8 cellular contexts compared by ENCODE assay signal in the genomic region with DNA sequence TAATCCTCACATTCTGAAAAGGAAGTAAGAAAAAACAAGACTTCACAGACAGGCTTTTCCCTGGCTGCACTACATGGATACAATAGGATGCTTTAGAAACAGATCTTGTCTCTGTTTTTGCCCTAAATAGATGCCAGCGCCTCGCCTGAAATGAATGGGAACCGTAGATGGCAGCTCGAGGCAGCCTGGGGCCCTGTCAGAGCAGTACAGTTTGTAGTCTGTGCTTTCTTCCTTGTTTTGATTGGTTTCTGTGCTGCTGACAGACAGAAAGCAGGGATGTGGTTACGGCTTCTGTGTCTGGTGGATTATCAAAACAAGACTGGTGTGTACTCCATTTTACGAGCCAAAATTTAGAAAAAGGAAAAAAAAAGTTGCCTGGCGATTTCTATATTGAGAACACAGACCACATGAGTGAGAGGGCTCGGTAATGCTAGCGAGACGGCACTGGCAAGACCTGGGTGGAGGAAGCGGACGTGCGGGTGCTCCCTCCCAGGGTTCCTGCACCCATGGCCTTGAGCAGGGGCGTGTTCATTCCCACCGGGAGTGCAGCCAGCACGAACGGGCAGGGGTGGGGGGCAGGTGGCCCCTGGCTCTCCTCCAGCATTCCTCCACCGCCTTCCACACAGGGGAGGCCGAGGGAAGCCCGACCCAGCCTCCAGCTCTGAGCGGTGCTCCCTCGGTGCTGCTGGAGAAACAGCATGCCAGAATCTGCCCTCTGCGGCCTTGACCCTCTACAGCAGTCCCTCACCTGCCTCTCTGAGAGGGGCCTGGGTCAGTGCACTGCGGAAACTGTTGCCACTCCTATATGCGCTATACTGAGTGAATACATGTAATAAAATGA. TPM values are rescaled to one million over a fixed set of nuclear protein-coding genes. Genes with fewer than 3 reads are reported as not detected.
DNase-seq lines count a peak whose midpoint lies in the region; ATAC-seq and TF ChIP-seq lines count a peak whose summit lies in the region.

No MANE protein-coding gene starts in this region.

- H3K4me3 ChIP-seq in GM23338: no peak overlapping the region
- H3K4me3 ChIP-seq in MG63: peak overlapping the region; percentile 42
- peak overlapping the region; percentile 56 for H3K4me3 ChIP-seq in naive thymus-derived CD4-positive, alpha-beta T cell (ENCODE audit: low read length)
- H3K4me3 ChIP-seq in upper lobe of left lung: peak overlapping the region in 3 of 4 donors; percentile 34 to 49 (median 48)

- H3K9me3 ChIP-seq in MG63: no peaks in the 10 kb centered on the region
- no peaks in the 10 kb centered on the region for H3K9me3 ChIP-seq in naive thymus-derived CD4-positive, alpha-beta T cell (ENCODE audit: control insufficient read depth in 2 of 3, low read length in 3 of 3)
- H3K9me3 ChIP-seq in upper lobe of left lung: no peaks in the 10 kb centered on the region

- no peaks in the 10 kb centered on the region for H3F3A ChIP-seq in GM23338 (replicated peaks; ENCODE audit: low read depth)

- no peak overlapping the region for H2AFZ ChIP-seq in GM23338

- no peaks in the 10 kb centered on the region for H3K9me2 ChIP-seq in GM23338 (ENCODE audit: insufficient read depth)

- WGBS in upper lobe of left lung, 2 donors: 4 to 9% methylated on average over 14 to 25 of the region's 25 CpGs

- no peak overlapping the region for H3K27ac ChIP-seq in GM23338 (ENCODE audit: low read depth)
- peak overlapping the region; percentile 94 for H3K27ac ChIP-seq in naive thymus-derived CD4-positive, alpha-beta T cell (ENCODE audit: low read depth, low read length)
- peak overlapping the region; percentile 85 to 97 (median 89) for H3K27ac ChIP-seq in upper lobe of left lung

- H3K27me3 ChIP-seq in GM23338 (ENCODE audit: insufficient read depth) (no peaks in the 10 kb centered on the region), MG63 (no peaks in the 10 kb centered on the region), upper lobe of left lung (no peaks in the 10 kb centered on the region)
- H3K27me3 ChIP-seq in naive thymus-derived CD4-positive, alpha-beta T cell (ENCODE audit: control insufficient read depth in 2 of 2, insufficient read depth in 2 of 2, low read length in 2 of 2): no peaks in the 10 kb centered on the region

- intact Hi-C loops in naive thymus-derived CD4-positive, alpha-beta T cell (cut with micrococcal nuclease): loop anchor here (1.0 to 5.0 kb wide), 10 partner anchors 9 to 895 kb away; a partner anchor contains a TSS

- POLR2A ChIA-PET in naive thymus-derived CD4-positive, alpha-beta T cell (lab: Charles Lee): interaction anchor here (0.6 to 12.5 kb wide), 3 partner anchors 12 to 383 kb away, joined by 3 to 637 read pairs (median 3); a partner anchor contains a TSS

- H3K27me3 Mint-ChIP-seq in GM23338 (ENCODE audit: insufficient read depth, low read depth, poor library complexity): peaks cover 4% of the 10 kb centered on the region
- peaks cover 0 to 3% (median 0%) of the 10 kb centered on the region in 5 donors for H3K27me3 Mint-ChIP-seq in naive thymus-derived CD4-positive, alpha-beta T cell

- TF ChIP-seq POLR2A in upper lobe of left lung (IDR thresholded peaks at IDR 0.05): peak in 2 of 4 donors; percentile 40 to 67

- no peak overlapping the region for H3K4me2 ChIP-seq in GM23338

- no peak for TF ChIP-seq EP300 in upper lobe of left lung (IDR thresholded peaks at IDR 0.05)

- H4K20me1 ChIP-seq in GM23338 (replicated peaks; ENCODE audit: insufficient read depth): peaks cover 11% of the 10 kb centered on the region; the same call in 1 of the 2 replicates

- CTCF ChIA-PET in naive thymus-derived CD4-positive, alpha-beta T cell (lab: Charles Lee): interaction anchor here (1.1 to 5.4 kb wide), 3 partner anchors 9 to 19 kb away, joined by 3 to 62 read pairs (median 6); no protein-coding TSS in a partner anchor

- no peak overlapping the region for H3K4me3 Mint-ChIP-seq in GM23338
- peak overlapping the region; percentile 87 to 99 (median 92) for H3K4me3 Mint-ChIP-seq in naive thymus-derived CD4-positive, alpha-beta T cell

- H3K4me1 Mint-ChIP-seq in GM23338: peaks cover 16% of the 10 kb centered on the region
- H3K4me1 Mint-ChIP-seq in naive thymus-derived CD4-positive, alpha-beta T cell: peaks cover 67 to 97% (median 95%) of the 10 kb centered on the region in 7 donors

- H3K9me3 Mint-ChIP-seq in GM23338: no peaks in the 10 kb centered on the region
- H3K9me3 Mint-ChIP-seq in naive thymus-derived CD4-positive, alpha-beta T cell: peaks cover 0 to 5% (median 0%) of the 10 kb centered on the region in 11 donors

- no peaks in the 10 kb centered on the region for H3K36me3 ChIP-seq in GM23338 (ENCODE audit: insufficient read depth)
- no peaks in the 10 kb centered on the region for H3K36me3 ChIP-seq in MG63
- no peaks in the 10 kb centered on the region for H3K36me3 ChIP-seq in naive thymus-derived CD4-positive, alpha-beta T cell (ENCODE audit: control insufficient read depth in 2 of 3, insufficient read depth in 3 of 3, low read length in 3 of 3)
- no peaks in the 10 kb centered on the region for H3K36me3 ChIP-seq in upper lobe of left lung

- DNase-seq in GM03348 (ENCODE audit: low spot score): peak; percentile 79
- DNase-seq in GM23338 (ENCODE audit: low spot score): no peak
- peak; percentile 56 for DNase-seq in MG63
- peak; percentile 39 for DNase-seq in activated T-cell treated with anti-CD3 and anti-CD28 coated beads for 48 hours (ENCODE audit: low read depth)
- peak in 8 of 9 donors; percentile 53 to 90 (median 88) for DNase-seq in naive thymus-derived CD4-positive, alpha-beta T cell
- DNase-seq in upper lobe of left lung: peak; percentile 80 to 85
- DNase-seq in SKM-1 treated with dmso at 0.1 percent for 144 hours (lab: John Stamatoyannopoulos, UW; ENCODE audit: unreplicated experiment): no peak

- ATAC-seq in GM23338 (peak; percentile 41), esophagus mucosa (peak; percentile 66), upper lobe of left lung (ENCODE audit: low FRiP score in 2 of 2) (peak; percentile 79 to 86)
- ATAC-seq in naive thymus-derived CD4-positive, alpha-beta T cell: peak; percentile 79

- 0 out of 2 replicates have a peak, but pooled peaks cover 5% of the 10 kb centered on the region for H3K4me1 ChIP-seq in GM23338 (ENCODE audit: insufficient read depth)
- peaks cover 82 to 83% of the 10 kb centered on the region in 2 donors for H3K4me1 ChIP-seq in naive thymus-derived CD4-positive, alpha-beta T cell (ENCODE audit: control insufficient read depth in 2 of 2, insufficient read depth in 2 of 2, low read length in 2 of 2)
- peaks cover 46 to 73% (median 62%) of the 10 kb centered on the region in 4 donors for H3K4me1 ChIP-seq in upper lobe of left lung

- H3K27ac Mint-ChIP-seq in GM23338: no peak overlapping the region; the same call in 1 of the 2 replicates
- H3K27ac Mint-ChIP-seq in naive thymus-derived CD4-positive, alpha-beta T cell: peak overlapping the region; percentile 97 to 100 (median 99)

- H3K36me3 Mint-ChIP-seq in GM23338 (ENCODE audit: low read depth): no peaks in the 10 kb centered on the region
- peaks cover 0 to 19% (median 5%) of the 10 kb centered on the region in 5 donors for H3K36me3 Mint-ChIP-seq in naive thymus-derived CD4-positive, alpha-beta T cell

- TF ChIP-seq CTCF in GM23338 (conservative IDR thresholded peaks at IDR 0.05; ENCODE audit: low read depth in 2 of 2) (no peak), upper lobe of left lung (IDR thresholded peaks at IDR 0.05) (no peak)

- peaks cover 37% of the 10 kb centered on the region for H3K79me2 ChIP-seq in GM23338 (replicated peaks; ENCODE audit: insufficient read depth)

TF ChIP-seq in GM23338, 12 proteins besides CTCF, POLR2A, EP300 and RAD21 (continues in another document):
- TF ChIP-seq STAT1 (IDR thresholded peaks at IDR 0.05; ENCODE audit: unreplicated experiment): no peak
- TF ChIP-seq, protein P1, sequence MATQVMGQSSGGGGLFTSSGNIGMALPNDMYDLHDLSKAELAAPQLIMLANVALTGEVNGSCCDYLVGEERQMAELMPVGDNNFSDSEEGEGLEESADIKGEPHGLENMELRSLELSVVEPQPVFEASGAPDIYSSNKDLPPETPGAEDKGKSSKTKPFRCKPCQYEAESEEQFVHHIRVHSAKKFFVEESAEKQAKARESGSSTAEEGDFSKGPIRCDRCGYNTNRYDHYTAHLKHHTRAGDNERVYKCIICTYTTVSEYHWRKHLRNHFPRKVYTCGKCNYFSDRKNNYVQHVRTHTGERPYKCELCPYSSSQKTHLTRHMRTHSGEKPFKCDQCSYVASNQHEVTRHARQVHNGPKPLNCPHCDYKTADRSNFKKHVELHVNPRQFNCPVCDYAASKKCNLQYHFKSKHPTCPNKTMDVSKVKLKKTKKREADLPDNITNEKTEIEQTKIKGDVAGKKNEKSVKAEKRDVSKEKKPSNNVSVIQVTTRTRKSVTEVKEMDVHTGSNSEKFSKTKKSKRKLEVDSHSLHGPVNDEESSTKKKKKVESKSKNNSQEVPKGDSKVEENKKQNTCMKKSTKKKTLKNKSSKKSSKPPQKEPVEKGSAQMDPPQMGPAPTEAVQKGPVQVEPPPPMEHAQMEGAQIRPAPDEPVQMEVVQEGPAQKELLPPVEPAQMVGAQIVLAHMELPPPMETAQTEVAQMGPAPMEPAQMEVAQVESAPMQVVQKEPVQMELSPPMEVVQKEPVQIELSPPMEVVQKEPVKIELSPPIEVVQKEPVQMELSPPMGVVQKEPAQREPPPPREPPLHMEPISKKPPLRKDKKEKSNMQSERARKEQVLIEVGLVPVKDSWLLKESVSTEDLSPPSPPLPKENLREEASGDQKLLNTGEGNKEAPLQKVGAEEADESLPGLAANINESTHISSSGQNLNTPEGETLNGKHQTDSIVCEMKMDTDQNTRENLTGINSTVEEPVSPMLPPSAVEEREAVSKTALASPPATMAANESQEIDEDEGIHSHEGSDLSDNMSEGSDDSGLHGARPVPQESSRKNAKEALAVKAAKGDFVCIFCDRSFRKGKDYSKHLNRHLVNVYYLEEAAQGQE (IDR thresholded peaks at IDR 0.05; ENCODE audit: unreplicated experiment): no peak
- no peak for TF ChIP-seq EZH2 (IDR thresholded peaks at IDR 0.05; ENCODE audit: low read depth, unreplicated experiment)

RNA-seq across cellular contexts. Expression of a gene that starts 37.5 kb away (rescaled TPM):
- not detected in 2 replicates for total RNA-seq in GM23338 (2014; rRNA removed; shearing (Covaris generic))
- polyA plus RNA-seq in GM23338 (2016; fragmentation: Nextera tagmentation; extraction: Ambion mirVana): not detected in 2 replicates
- total RNA-seq in MG63 (2014; rRNA removed; shearing (Covaris generic); ENCODE audit: low replicate concordance): not detected in 2 replicates
- total RNA-seq in esophagus mucosa (not detected), upper lobe of left lung (under 1 TPM in 2 of 6 donors, not detected in 4; 0.30 to 0.39 TPM)
- under 1 TPM in 1 of 5 experiments, not detected in 4; 0.19 TPM for total RNA-seq in naive thymus-derived CD4-positive, alpha-beta T cell
- not detected for polyA plus RNA-seq in naive thymus-derived CD4-positive, alpha-beta T cell

Comparison
In these comparisons a context has a peak if more than half of its experiments do, and no peak if none do; other contexts are left out.
1. DNase-seq: peak in GM03348 (single experiment), MG63 (single experiment), activated T-cell treated with anti-CD3 and anti-CD28 coated beads for 48 hours (single experiment), naive thymus-derived CD4-positive, alpha-beta T cell (8 of 9) and upper lobe of left lung (2 of 2); none in GM23338 (single experiment) and SKM-1 treated with dmso at 0.1 percent for 144 hours (single experiment).
2. Peak in every context shown above with its lines, with median percentiles within 50 percentile points of each other: ATAC-seq.